23 cellular contexts compared by ENCODE assay signal in the genomic region with DNA sequence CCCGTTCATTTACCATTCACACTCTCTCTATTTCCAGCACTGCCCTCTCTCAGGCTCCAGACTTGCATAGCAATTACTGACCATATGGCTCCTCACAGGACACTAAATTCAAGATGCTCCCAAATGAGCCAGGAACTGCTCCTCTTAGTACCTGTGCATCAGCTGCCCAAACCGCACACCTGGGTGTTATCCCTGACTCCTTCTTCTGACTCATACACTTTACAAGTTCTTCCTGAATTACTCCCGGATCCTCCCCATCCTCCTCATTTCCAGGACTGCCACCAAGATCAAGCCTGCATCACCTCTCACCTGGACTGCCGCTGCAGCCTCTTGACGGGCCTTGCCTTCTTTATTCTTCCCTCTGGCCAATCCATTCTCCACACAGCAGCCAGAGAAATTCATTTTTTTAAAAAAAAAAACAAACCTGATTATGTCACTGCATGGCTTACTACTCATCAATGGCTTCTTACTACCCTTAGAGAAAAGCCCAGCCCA.
"Had no signal": no experiment of that assay in that cellular context is flagged by ENCODE, and none has a peak within 500 bp of the region (broad histone marks: within the 10 kb centered on the region; RNA-seq: fewer than 3 reads in every experiment).

No MANE protein-coding gene starts in this region.

- ATAC-seq: gastrocnemius medialis; left cardiac atrium; left lung; naive thymus-derived CD4-positive, alpha-beta T cell; stimulated activated naive CD8-positive, alpha-beta T cell treated with anti-CD3 and anti-CD28 coated beads, Interleukin-15, amount 100 ng/mL, for 72 hours had no signal

- H3K9ac ChIP-seq: neural progenitor cell had no signal

- FAIRE-seq: endothelial cell of umbilical vein had no signal

- H3K27me3 ChIP-seq: colonic mucosa, gastrocnemius medialis, left lung, neural progenitor cell, right atrium auricular region, suprapubic skin, transverse colon, vagina had no signal

- H3K4me3 ChIP-seq: colonic mucosa, gastrocnemius medialis, left lung, neural progenitor cell, prostate gland, right atrium auricular region, skin epidermis, suprapubic skin, transverse colon, vagina had no signal

- H3K9me3 ChIP-seq: colonic mucosa, gastrocnemius medialis, left lung, prostate gland, right atrium auricular region, suprapubic skin, transverse colon, vagina had no signal

- H3K27ac ChIP-seq: colonic mucosa, gastrocnemius medialis, left lung, neural progenitor cell, prostate gland, right atrium auricular region, skin epidermis, suprapubic skin, transverse colon, vagina had no signal

- H2AFZ ChIP-seq: neural progenitor cell had no signal

- DNase-seq: colonic mucosa; dermis blood vessel endothelial cell; effector memory CD4-positive, alpha-beta T cell; erythroblast; gastrocnemius medialis; head of caudate nucleus; left cardiac atrium; left lung; mesendoderm; midbrain; naive thymus-derived CD4-positive, alpha-beta T cell; stimulated activated CD4-positive, alpha-beta T cell treated with anti-CD3 and anti-CD28 coated beads, Interleukin-15, amount 100 ng/mL, for 24 hours; stimulated activated CD4-positive, alpha-beta T cell treated with anti-CD3 and anti-CD28 coated beads, Interleukin-2, amount 100 ng/mL, for 48 hours; stimulated activated naive CD4-positive, alpha-beta T cell; stimulated activated naive CD8-positive, alpha-beta T cell treated with anti-CD3 and anti-CD28 coated beads, Interleukin-15, amount 100 ng/mL, for 72 hours; transverse colon had no signal

- H3K4me1 ChIP-seq: colonic mucosa, gastrocnemius medialis, left lung, neural progenitor cell, prostate gland, right atrium auricular region, suprapubic skin, transverse colon, vagina had no signal

- H3K36me3 ChIP-seq: colonic mucosa, gastrocnemius medialis, left lung, neural progenitor cell, prostate gland, right atrium auricular region, suprapubic skin, transverse colon, vagina had no signal

- H3K4me2 ChIP-seq: neural progenitor cell had no signal
